In the genomic region with DNA sequence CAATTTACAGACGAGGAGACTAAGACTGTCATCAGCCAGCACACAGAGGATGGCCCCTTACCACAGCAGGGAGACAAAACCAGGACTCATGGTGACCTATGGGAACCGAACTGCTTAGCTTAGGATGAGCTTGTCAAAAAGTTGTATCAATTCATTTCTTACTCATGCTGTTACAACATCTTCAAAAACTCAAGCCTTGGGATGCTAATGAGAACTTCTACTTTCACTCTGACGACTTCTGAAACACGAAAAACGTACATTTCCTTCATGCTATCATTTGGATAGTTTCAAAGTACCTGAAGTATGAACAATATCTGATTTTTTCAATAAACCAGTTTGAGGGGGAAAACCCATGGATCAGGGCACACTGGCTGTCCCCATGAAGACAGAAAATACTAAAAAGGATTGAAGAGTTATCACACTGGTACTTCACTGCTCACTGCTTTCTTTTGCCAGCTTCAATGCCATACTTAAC, we compare ENCODE assay signal across 12 cellular contexts. TPM values are rescaled to one million over a fixed set of nuclear protein-coding genes. Genes with fewer than 3 reads are reported as not detected.
DNase-seq lines count a peak whose midpoint lies in the region; ATAC-seq and TF ChIP-seq lines count a peak whose summit lies in the region.
"Had no signal": no experiment of that assay in that cellular context is flagged by ENCODE, and none has a peak within 500 bp of the region (broad histone marks: within the 10 kb centered on the region; RNA-seq: fewer than 3 reads in every experiment).

No MANE protein-coding gene starts in this region.

- H3K9me3 ChIP-seq in BLaER1 treated with 17β-estradiol and CSF1 and Interleukin-3, amounts not matched to agents 10 nM and 100 nM (replicated peaks in 1 of 11) = peaks cover 0 to 36% (median 23%) of the 10 kb centered on the region in 11 experiments; a peak in 14 of 22 replicates

- peaks cover 0 to 80% (median 13%) of the 10 kb centered on the region in 11 experiments; a peak in 13 of 22 replicates for H3K36me3 ChIP-seq in BLaER1 treated with 17β-estradiol and CSF1 and Interleukin-3, amounts not matched to agents 10 nM and 100 nM

- no peaks in the 10 kb centered on the region for H3K27me3 ChIP-seq in BLaER1 treated with 17β-estradiol and CSF1 and Interleukin-3, amounts not matched to agents 10 nM and 100 nM
- H3K27me3 ChIP-seq: BLaER1 had no signal

- CTCF ChIA-PET in MCF 10A (lab: Yijun Ruan, JAX) = no interaction called here

- ATAC-seq in GM19324 (IDR thresholded peaks at IDR 0.05; ENCODE audit: low FRiP score, unreplicated experiment) (peak; percentile 52), HG03064 (IDR thresholded peaks at IDR 0.05; ENCODE audit: low read depth, unreplicated experiment) (peak; percentile 65)
- ATAC-seq: HepG2 had no signal

- H3K9me3 Mint-ChIP-seq in T-helper 2 cell treated with Interferon-gamma antibody and Interleukin-4, amounts not matched to agents 5 μg/mL and 100 μg/mL, for 36 hours = peaks cover 6% of the 10 kb centered on the region
- H3K9me3 Mint-ChIP-seq in MCF 10A (ENCODE audit: unreplicated experiment) = peaks cover 3% of the 10 kb centered on the region

- H3K4me1 Mint-ChIP-seq in T-helper 2 cell treated with Interferon-gamma antibody and Interleukin-4, amounts not matched to agents 5 μg/mL and 100 μg/mL, for 36 hours (ENCODE audit: low read depth) = peaks cover 48% of the 10 kb centered on the region
- peaks cover 18% of the 10 kb centered on the region for H3K4me1 Mint-ChIP-seq in MCF 10A (ENCODE audit: insufficient read depth, unreplicated experiment)

- no peak for TF ChIP-seq CTCF in MCF 10A (IDR thresholded peaks at IDR 0.05; ENCODE audit: unreplicated experiment)

- H3K27me3 Mint-ChIP-seq in T-helper 2 cell treated with Interferon-gamma antibody and Interleukin-4, amounts not matched to agents 5 μg/mL and 100 μg/mL, for 36 hours (ENCODE audit: low read depth) = no peaks in the 10 kb centered on the region
- no peaks in the 10 kb centered on the region for H3K27me3 Mint-ChIP-seq in MCF 10A (ENCODE audit: insufficient read depth, unreplicated experiment)
- H3K27me3 Mint-ChIP-seq: type B pancreatic cell had no signal

- peak overlapping the region; percentile 83 for H3K4me3 Mint-ChIP-seq in T-helper 2 cell treated with Interferon-gamma antibody and Interleukin-4, amounts not matched to agents 5 μg/mL and 100 μg/mL, for 36 hours
- H3K4me3 Mint-ChIP-seq in MCF 10A (ENCODE audit: unreplicated experiment) = no peak overlapping the region
- H3K4me3 Mint-ChIP-seq: type B pancreatic cell had no signal

- H3K27ac ChIP-seq in BLaER1 treated with 17β-estradiol and CSF1 and Interleukin-3, amounts not matched to agents 10 nM and 100 nM = peak overlapping the region in 8 of 11 experiments; percentile 8 to 57 (median 38); a peak in 10 of 22 replicates
- H3K27ac ChIP-seq: BLaER1, VCaP had no signal

- peaks cover 23% of the 10 kb centered on the region for H3K36me3 Mint-ChIP-seq in T-helper 2 cell treated with Interferon-gamma antibody and Interleukin-4, amounts not matched to agents 5 μg/mL and 100 μg/mL, for 36 hours (ENCODE audit: low read depth)
- peaks cover 12% of the 10 kb centered on the region for H3K36me3 Mint-ChIP-seq in MCF 10A (ENCODE audit: insufficient read depth, unreplicated experiment)

- POLR2A ChIA-PET in MCF 10A (lab: Yijun Ruan, JAX) = no interaction called here

- no TSS peak for BruUV-seq in MCF 10A (replicated peaks; lab: Mats Ljungman, UMichigan)

- peak; percentile 53 for DNase-seq in T-helper 2 cell treated with Interferon-gamma antibody and Interleukin-4, amounts not matched to agents 5 μg/mL and 100 μg/mL, for 36 hours (ENCODE audit: low spot score)
- DNase-seq in stimulated activated CD8-positive, alpha-beta memory T cell treated with anti-CD3 and anti-CD28 coated beads, Interleukin-4, amount 100 ng/mL, for 48 hours = no peak
- DNase-seq in AML-193 (lab: John Stamatoyannopoulos, UW) (no peak), MCF 10A (ENCODE audit: unreplicated experiment) (no peak)
- DNase-seq in NK-92 treated with Interleukin-12 subunit alpha and Interleukin-12 subunit beta, amount 100 ng/mL, for 24 hours (lab: John Stamatoyannopoulos, UW) = no peak

- H3K27ac Mint-ChIP-seq in T-helper 2 cell treated with Interferon-gamma antibody and Interleukin-4, amounts not matched to agents 5 μg/mL and 100 μg/mL, for 36 hours = peak overlapping the region; percentile 96
- H3K27ac Mint-ChIP-seq in MCF 10A (ENCODE audit: low read depth, unreplicated experiment) = no peak overlapping the region
- H3K27ac Mint-ChIP-seq: type B pancreatic cell had no signal

- H3K4me1 ChIP-seq in BLaER1 treated with 17β-estradiol and CSF1 and Interleukin-3, amounts not matched to agents 10 nM and 100 nM = peaks cover 4 to 29% (median 21%) of the 10 kb centered on the region in 10 experiments; a peak in 17 of 20 replicates

- H3K9ac ChIP-seq in BLaER1 treated with 17β-estradiol and CSF1 and Interleukin-3, amounts not matched to agents 10 nM and 100 nM = no peak overlapping the region
- H3K9ac ChIP-seq: BLaER1 had no signal

- intact Hi-C loops in MCF 10A (cut with micrococcal nuclease) = no loop called here

- H4K20me1 ChIP-seq in BLaER1 treated with 17β-estradiol and CSF1 and Interleukin-3, amounts not matched to agents 10 nM and 100 nM = no peaks in the 10 kb centered on the region; a peak in 4 of 22 replicates

- H3K4me3 ChIP-seq in BLaER1 treated with 17β-estradiol and CSF1 and Interleukin-3, amounts not matched to agents 10 nM and 100 nM = no peak overlapping the region
- H3K4me3 ChIP-seq: BLaER1 had no signal

- H3K4me2 ChIP-seq in BLaER1 treated with 17β-estradiol and CSF1 and Interleukin-3, amounts not matched to agents 10 nM and 100 nM = peak overlapping the region in 6 of 11 experiments; percentile 3 to 45 (median 32); a peak in 11 of 22 replicates
- H3K4me2 ChIP-seq: BLaER1 had no signal

RNA-seq across cellular contexts. Expression of a gene that starts 31.9 kb away (rescaled TPM):
- 22.5 and 23.6 TPM in 2 replicates for total RNA-seq in MCF 10A (2022)
